1 cellular context compared by ENCODE assay signal in the genomic region with DNA sequence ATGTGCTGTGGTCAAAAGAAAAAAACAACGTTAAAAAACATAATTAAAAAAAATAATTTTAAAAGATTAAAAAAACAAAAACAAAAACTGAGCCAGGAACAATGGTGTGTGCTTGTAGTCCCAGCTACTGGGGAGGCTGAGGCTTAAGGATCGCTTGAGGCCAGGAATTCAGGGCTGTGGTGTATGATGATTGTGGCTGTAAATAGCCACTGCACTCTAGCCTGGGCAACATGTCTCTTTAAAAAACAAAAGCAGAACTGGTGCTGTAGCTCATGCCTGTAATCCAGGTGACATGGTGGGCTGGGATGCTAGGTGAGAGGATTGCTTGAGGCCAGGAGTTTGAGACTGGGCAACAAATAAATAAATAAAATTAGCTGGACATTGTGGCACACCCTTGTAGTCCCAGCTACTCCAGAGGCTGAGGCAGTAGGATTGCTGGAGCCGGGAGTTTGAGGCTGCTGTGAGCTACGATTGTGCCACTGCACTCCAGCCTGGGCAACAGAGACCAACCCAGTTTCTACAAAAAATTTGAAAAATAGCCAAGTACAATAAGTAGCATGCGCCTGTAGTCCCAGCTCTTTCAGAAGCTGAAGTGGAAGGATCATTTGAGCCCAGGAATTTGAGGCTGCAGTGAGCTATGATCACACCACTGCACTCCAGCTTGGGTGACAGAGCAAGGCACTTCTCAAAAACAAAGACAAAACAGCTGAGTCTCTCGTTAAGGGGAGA.
TF ChIP-seq lines count a peak whose summit lies in the region.

No MANE protein-coding gene starts in this region.

TF ChIP-seq in HepG2, 621 proteins besides CTCF, POLR2A, EP300 and RAD21:
- TF ChIP-seq LCORL (IDR thresholded peaks at IDR 0.05) (no peak), LCORL (CRISPR knock-in tag; IDR thresholded peaks at IDR 0.05) (0 out of 2 replicates have a peak, but pooled peaks have one; percentile 27), ZNF572 (CRISPR knock-in tag; IDR thresholded peaks at IDR 0.05) (0 out of 2 replicates have a peak, but pooled peaks have one; percentile 19), TEAD3 (CRISPR knock-in tag; optimal IDR thresholded peaks at IDR 0.05; ENCODE audit: borderline replicate concordance) (peak; percentile 29), PITX1 (CRISPR knock-in tag; IDR thresholded peaks at IDR 0.05) (no peak), HCFC1 (IDR thresholded peaks at IDR 0.05; ENCODE audit: low read depth, low read length) (no peak), FOXP1 (IDR thresholded peaks at IDR 0.05) (no peak), FOXP1 (CRISPR knock-in tag; IDR thresholded peaks at IDR 0.05) (no peak), ZNF501 (CRISPR knock-in tag; IDR thresholded peaks at IDR 0.05) (0 out of 2 replicates have a peak, but pooled peaks have one; percentile 32), ZFP90 (CRISPR knock-in tag; IDR thresholded peaks at IDR 0.05; ENCODE audit: borderline replicate concordance) (peak; percentile 67; the same call in 1 of the 2 replicates), ZNF562 (CRISPR knock-in tag; IDR thresholded peaks at IDR 0.05; ENCODE audit: borderline replicate concordance) (no peak), RARG (CRISPR knock-in tag; IDR thresholded peaks at IDR 0.05; ENCODE audit: low read depth) (no peak), ZNF619 (CRISPR knock-in tag; IDR thresholded peaks at IDR 0.05) (0 out of 2 replicates have a peak, but pooled peaks have one; percentile 71), ZNF350 (CRISPR knock-in tag; IDR thresholded peaks at IDR 0.05; ENCODE audit: borderline replicate concordance, low read depth) (peak; percentile 48; the same call in 1 of the 2 replicates), SAP130 (CRISPR knock-in tag; IDR thresholded peaks at IDR 0.05; ENCODE audit: low read depth) (peak; percentile 23; the same call in 1 of the 2 replicates)
- TF ChIP-seq, protein P1, sequence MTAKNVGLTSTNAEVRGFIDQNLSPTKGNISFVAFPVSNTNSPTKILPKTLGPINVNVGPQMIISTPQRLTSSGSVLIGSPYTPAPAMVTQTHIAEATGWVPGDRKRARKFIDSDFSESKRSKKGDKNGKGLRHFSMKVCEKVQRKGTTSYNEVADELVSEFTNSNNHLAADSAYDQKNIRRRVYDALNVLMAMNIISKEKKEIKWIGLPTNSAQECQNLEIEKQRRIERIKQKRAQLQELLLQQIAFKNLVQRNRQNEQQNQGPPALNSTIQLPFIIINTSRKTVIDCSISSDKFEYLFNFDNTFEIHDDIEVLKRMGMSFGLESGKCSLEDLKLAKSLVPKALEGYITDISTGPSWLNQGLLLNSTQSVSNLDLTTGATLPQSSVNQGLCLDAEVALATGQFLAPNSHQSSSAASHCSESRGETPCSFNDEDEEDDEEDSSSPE (CRISPR knock-in tag; IDR thresholded peaks at IDR 0.05) = no peak
- TF ChIP-seq, protein P2, sequence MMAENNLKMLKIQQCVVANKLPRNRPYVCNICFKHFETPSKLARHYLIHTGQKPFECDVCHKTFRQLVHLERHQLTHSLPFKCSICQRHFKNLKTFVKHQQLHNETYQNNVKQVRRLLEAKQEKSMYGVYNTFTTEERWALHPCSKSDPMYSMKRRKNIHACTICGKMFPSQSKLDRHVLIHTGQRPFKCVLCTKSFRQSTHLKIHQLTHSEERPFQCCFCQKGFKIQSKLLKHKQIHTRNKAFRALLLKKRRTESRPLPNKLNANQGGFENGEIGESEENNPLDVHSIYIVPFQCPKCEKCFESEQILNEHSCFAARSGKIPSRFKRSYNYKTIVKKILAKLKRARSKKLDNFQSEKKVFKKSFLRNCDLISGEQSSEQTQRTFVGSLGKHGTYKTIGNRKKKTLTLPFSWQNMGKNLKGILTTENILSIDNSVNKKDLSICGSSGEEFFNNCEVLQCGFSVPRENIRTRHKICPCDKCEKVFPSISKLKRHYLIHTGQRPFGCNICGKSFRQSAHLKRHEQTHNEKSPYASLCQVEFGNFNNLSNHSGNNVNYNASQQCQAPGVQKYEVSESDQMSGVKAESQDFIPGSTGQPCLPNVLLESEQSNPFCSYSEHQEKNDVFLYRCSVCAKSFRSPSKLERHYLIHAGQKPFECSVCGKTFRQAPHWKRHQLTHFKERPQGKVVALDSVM (CRISPR knock-in tag; IDR thresholded peaks at IDR 0.05) = peak; percentile 92
- TF ChIP-seq, protein P3, sequence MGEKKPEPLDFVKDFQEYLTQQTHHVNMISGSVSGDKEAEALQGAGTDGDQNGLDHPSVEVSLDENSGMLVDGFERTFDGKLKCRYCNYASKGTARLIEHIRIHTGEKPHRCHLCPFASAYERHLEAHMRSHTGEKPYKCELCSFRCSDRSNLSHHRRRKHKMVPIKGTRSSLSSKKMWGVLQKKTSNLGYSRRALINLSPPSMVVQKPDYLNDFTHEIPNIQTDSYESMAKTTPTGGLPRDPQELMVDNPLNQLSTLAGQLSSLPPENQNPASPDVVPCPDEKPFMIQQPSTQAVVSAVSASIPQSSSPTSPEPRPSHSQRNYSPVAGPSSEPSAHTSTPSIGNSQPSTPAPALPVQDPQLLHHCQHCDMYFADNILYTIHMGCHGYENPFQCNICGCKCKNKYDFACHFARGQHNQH (CRISPR knock-in tag; IDR thresholded peaks at IDR 0.05) = 0 out of 2 replicates have a peak, but pooled peaks have one; percentile 26
- TF ChIP-seq, protein P4, sequence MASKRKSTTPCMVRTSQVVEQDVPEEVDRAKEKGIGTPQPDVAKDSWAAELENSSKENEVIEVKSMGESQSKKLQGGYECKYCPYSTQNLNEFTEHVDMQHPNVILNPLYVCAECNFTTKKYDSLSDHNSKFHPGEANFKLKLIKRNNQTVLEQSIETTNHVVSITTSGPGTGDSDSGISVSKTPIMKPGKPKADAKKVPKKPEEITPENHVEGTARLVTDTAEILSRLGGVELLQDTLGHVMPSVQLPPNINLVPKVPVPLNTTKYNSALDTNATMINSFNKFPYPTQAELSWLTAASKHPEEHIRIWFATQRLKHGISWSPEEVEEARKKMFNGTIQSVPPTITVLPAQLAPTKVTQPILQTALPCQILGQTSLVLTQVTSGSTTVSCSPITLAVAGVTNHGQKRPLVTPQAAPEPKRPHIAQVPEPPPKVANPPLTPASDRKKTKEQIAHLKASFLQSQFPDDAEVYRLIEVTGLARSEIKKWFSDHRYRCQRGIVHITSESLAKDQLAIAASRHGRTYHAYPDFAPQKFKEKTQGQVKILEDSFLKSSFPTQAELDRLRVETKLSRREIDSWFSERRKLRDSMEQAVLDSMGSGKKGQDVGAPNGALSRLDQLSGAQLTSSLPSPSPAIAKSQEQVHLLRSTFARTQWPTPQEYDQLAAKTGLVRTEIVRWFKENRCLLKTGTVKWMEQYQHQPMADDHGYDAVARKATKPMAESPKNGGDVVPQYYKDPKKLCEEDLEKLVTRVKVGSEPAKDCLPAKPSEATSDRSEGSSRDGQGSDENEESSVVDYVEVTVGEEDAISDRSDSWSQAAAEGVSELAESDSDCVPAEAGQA (IDR thresholded peaks at IDR 0.05; ENCODE audit: low read depth) = no peak
- TF ChIP-seq, protein P4 (CRISPR knock-in tag; IDR thresholded peaks at IDR 0.05; ENCODE audit: borderline replicate concordance) = no peak
- TF ChIP-seq, protein P5, sequence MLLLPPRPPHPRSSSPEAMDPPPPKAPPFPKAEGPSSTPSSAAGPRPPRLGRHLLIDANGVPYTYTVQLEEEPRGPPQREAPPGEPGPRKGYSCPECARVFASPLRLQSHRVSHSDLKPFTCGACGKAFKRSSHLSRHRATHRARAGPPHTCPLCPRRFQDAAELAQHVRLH (CRISPR knock-in tag; IDR thresholded peaks at IDR 0.05; ENCODE audit: borderline replicate concordance, low read depth) = 0 out of 2 replicates have a peak, but pooled peaks have one; percentile 37
- TF ChIP-seq, protein P6, sequence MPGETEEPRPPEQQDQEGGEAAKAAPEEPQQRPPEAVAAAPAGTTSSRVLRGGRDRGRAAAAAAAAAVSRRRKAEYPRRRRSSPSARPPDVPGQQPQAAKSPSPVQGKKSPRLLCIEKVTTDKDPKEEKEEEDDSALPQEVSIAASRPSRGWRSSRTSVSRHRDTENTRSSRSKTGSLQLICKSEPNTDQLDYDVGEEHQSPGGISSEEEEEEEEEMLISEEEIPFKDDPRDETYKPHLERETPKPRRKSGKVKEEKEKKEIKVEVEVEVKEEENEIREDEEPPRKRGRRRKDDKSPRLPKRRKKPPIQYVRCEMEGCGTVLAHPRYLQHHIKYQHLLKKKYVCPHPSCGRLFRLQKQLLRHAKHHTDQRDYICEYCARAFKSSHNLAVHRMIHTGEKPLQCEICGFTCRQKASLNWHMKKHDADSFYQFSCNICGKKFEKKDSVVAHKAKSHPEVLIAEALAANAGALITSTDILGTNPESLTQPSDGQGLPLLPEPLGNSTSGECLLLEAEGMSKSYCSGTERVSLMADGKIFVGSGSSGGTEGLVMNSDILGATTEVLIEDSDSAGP (CRISPR knock-in tag; IDR thresholded peaks at IDR 0.05; ENCODE audit: borderline replicate concordance) = 0 out of 2 replicates have a peak, but pooled peaks have one; percentile 17
- TF ChIP-seq, protein P7, sequence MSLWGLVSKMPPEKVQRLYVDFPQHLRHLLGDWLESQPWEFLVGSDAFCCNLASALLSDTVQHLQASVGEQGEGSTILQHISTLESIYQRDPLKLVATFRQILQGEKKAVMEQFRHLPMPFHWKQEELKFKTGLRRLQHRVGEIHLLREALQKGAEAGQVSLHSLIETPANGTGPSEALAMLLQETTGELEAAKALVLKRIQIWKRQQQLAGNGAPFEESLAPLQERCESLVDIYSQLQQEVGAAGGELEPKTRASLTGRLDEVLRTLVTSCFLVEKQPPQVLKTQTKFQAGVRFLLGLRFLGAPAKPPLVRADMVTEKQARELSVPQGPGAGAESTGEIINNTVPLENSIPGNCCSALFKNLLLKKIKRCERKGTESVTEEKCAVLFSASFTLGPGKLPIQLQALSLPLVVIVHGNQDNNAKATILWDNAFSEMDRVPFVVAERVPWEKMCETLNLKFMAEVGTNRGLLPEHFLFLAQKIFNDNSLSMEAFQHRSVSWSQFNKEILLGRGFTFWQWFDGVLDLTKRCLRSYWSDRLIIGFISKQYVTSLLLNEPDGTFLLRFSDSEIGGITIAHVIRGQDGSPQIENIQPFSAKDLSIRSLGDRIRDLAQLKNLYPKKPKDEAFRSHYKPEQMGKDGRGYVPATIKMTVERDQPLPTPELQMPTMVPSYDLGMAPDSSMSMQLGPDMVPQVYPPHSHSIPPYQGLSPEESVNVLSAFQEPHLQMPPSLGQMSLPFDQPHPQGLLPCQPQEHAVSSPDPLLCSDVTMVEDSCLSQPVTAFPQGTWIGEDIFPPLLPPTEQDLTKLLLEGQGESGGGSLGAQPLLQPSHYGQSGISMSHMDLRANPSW (CRISPR knock-in tag; IDR thresholded peaks at IDR 0.05; ENCODE audit: borderline replicate concordance) = 0 out of 2 replicates have a peak, but pooled peaks have one; percentile 38
- TF ChIP-seq, protein P8, sequence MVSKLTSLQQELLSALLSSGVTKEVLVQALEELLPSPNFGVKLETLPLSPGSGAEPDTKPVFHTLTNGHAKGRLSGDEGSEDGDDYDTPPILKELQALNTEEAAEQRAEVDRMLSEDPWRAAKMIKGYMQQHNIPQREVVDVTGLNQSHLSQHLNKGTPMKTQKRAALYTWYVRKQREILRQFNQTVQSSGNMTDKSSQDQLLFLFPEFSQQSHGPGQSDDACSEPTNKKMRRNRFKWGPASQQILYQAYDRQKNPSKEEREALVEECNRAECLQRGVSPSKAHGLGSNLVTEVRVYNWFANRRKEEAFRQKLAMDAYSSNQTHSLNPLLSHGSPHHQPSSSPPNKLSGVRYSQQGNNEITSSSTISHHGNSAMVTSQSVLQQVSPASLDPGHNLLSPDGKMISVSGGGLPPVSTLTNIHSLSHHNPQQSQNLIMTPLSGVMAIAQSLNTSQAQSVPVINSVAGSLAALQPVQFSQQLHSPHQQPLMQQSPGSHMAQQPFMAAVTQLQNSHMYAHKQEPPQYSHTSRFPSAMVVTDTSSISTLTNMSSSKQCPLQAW (CRISPR knock-in tag; IDR thresholded peaks at IDR 0.05) = peak; percentile 47; the same call in 1 of the 2 replicates
- TF ChIP-seq, protein P9, sequence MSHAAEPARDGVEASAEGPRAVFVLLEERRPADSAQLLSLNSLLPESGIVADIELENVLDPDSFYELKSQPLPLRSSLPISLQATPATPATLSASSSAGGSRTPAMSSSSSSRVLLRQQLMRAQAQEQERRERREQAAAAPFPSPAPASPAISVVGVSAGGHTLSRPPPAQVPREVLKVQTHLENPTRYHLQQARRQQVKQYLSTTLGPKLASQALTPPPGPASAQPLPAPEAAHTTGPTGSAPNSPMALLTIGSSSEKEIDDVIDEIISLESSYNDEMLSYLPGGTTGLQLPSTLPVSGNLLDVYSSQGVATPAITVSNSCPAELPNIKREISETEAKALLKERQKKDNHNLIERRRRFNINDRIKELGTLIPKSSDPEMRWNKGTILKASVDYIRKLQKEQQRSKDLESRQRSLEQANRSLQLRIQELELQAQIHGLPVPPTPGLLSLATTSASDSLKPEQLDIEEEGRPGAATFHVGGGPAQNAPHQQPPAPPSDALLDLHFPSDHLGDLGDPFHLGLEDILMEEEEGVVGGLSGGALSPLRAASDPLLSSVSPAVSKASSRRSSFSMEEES (CRISPR knock-in tag; IDR thresholded peaks at IDR 0.05) = no peak
